1 cellular context compared by ENCODE assay signal in the genomic region with DNA sequence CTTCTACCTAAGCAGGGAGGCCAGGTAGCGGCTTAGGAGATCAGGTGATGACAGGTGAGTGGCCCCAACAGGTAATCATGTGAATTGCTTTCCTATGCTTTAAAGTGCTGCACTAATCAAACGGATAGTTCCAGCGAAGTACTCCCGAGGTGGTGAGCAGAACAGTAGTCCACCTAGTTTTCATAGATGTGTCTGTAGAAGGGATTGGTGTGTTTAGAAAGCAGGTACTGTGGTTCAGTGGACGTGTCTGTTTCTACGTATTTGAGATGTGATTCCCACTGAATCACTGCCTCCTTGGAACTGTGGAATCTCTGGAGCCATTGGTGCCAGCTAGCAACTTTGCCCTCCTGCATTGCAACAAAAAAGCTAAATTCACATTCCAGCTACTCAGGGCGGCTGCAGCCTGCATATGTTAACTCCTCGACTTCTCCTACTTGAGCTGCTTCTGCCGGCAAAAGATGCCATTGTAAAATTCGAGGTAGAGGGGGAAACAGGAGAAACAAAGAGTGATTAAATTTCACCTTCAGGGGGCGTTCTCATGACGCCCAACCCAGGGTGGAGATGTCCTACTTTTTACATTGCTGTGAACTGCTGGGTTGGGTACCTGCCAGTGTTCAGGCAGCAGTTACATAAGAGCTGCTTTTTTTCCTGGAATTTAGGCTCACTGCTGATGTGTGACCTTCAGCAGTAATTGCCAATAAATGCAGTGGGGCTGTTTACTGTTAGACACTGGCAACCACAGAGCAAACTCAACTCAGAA.
TF ChIP-seq lines count a peak whose summit lies in the region.

No MANE protein-coding gene starts in this region.

TF ChIP-seq in GM12878, 131 proteins besides CTCF, POLR2A, EP300 and RAD21 (continued from another document):
- TF ChIP-seq, protein P1, sequence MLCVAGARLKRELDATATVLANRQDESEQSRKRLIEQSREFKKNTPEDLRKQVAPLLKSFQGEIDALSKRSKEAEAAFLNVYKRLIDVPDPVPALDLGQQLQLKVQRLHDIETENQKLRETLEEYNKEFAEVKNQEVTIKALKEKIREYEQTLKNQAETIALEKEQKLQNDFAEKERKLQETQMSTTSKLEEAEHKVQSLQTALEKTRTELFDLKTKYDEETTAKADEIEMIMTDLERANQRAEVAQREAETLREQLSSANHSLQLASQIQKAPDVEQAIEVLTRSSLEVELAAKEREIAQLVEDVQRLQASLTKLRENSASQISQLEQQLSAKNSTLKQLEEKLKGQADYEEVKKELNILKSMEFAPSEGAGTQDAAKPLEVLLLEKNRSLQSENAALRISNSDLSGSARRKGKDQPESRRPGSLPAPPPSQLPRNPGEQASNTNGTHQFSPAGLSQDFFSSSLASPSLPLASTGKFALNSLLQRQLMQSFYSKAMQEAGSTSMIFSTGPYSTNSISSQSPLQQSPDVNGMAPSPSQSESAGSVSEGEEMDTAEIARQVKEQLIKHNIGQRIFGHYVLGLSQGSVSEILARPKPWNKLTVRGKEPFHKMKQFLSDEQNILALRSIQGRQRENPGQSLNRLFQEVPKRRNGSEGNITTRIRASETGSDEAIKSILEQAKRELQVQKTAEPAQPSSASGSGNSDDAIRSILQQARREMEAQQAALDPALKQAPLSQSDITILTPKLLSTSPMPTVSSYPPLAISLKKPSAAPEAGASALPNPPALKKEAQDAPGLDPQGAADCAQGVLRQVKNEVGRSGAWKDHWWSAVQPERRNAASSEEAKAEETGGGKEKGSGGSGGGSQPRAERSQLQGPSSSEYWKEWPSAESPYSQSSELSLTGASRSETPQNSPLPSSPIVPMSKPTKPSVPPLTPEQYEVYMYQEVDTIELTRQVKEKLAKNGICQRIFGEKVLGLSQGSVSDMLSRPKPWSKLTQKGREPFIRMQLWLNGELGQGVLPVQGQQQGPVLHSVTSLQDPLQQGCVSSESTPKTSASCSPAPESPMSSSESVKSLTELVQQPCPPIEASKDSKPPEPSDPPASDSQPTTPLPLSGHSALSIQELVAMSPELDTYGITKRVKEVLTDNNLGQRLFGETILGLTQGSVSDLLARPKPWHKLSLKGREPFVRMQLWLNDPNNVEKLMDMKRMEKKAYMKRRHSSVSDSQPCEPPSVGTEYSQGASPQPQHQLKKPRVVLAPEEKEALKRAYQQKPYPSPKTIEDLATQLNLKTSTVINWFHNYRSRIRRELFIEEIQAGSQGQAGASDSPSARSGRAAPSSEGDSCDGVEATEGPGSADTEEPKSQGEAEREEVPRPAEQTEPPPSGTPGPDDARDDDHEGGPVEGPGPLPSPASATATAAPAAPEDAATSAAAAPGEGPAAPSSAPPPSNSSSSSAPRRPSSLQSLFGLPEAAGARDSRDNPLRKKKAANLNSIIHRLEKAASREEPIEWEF (IDR thresholded peaks at IDR 0.05; ENCODE audit: insufficient replicate concordance, low read depth, low read length): no peak
- TF ChIP-seq, protein P2, sequence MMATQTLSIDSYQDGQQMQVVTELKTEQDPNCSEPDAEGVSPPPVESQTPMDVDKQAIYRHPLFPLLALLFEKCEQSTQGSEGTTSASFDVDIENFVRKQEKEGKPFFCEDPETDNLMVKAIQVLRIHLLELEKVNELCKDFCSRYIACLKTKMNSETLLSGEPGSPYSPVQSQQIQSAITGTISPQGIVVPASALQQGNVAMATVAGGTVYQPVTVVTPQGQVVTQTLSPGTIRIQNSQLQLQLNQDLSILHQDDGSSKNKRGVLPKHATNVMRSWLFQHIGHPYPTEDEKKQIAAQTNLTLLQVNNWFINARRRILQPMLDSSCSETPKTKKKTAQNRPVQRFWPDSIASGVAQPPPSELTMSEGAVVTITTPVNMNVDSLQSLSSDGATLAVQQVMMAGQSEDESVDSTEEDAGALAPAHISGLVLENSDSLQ (IDR thresholded peaks at IDR 0.05): no peak
- no peak for TF ChIP-seq JUNB (IDR thresholded peaks at IDR 0.05)
